ENCODE assay signal across 19 cellular contexts in the genomic region with DNA sequence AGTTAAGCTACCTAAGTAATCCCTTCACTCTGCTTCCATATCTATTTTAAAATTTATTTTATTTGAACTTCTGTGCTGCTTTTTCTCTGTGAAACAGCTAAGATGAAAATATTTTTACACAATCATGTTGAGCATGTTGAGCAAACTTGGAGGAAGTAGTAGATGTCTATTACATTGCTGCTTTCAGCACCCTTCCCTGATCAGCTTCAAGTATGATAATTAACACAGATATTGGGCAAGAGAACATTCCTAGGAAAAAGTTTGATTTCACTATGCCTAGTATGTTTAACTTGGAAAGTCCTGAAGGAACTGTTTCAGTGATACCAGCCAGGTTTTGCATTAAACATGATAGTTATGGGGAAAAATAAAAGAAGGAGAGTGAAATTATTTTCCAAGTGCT.
DNase-seq lines count a peak whose midpoint lies in the region; ATAC-seq and TF ChIP-seq lines count a peak whose summit lies in the region.
"Had no signal": no experiment of that assay in that cellular context is flagged by ENCODE, and none has a peak within 500 bp of the region (broad histone marks: within the 10 kb centered on the region; RNA-seq: fewer than 3 reads in every experiment).

No MANE protein-coding gene starts in this region.

- no peak overlapping the region for H3K14ac ChIP-seq in mesenchymal stem cell (ENCODE audit: low read length in 2 of 2)

- no peak overlapping the region for H2BK120ac ChIP-seq in mesenchymal stem cell (ENCODE audit: low read depth, low read length)

- no peak overlapping the region for H3K27ac ChIP-seq in right cardiac atrium (ENCODE audit: low read length)
- no peak overlapping the region for H3K27ac ChIP-seq in left ventricle myocardium inferior (replicated peaks)
- H3K27ac ChIP-seq in mesenchymal stem cell (ENCODE audit: low read length, poor library complexity, severe bottlenecking) = no peak overlapping the region
- no peak overlapping the region for H3K27ac ChIP-seq in substantia nigra (ENCODE audit: low read depth, low read length, poor library complexity, severe bottlenecking)
- H3K27ac ChIP-seq: BLaER1 treated with 17β-estradiol and CSF1 and Interleukin-3, amounts not matched to agents 10 nM and 100 nM; GM23248 had no signal

- no peak overlapping the region for H3K18ac ChIP-seq in mesenchymal stem cell (ENCODE audit: low read depth in 1 of 2, low read length in 2 of 2)

- H3K9me3 ChIP-seq in right cardiac atrium (ENCODE audit: control insufficient read depth, low read length) (no peaks in the 10 kb centered on the region), left ventricle myocardium inferior (replicated peaks) (no peaks in the 10 kb centered on the region), mesenchymal stem cell (ENCODE audit: control insufficient read depth, low read length) (no peaks in the 10 kb centered on the region)
- H3K9me3 ChIP-seq: BLaER1 treated with 17β-estradiol and CSF1 and Interleukin-3, amounts not matched to agents 10 nM and 100 nM had no signal

- no peak overlapping the region for H2BK5ac ChIP-seq in mesenchymal stem cell (ENCODE audit: low read depth, low read length, poor library complexity, severe bottlenecking)

- H2AFZ ChIP-seq in mesenchymal stem cell (ENCODE audit: low read depth, low read length) = no peak overlapping the region
- H2AFZ ChIP-seq: GM23248 had no signal

- H3K36me3 ChIP-seq in left ventricle myocardium inferior = no peaks in the 10 kb centered on the region
- H3K36me3 ChIP-seq in mesenchymal stem cell (ENCODE audit: control insufficient read depth in 1 of 2, insufficient read depth in 2 of 2, low read depth in 1 of 2, low read length in 2 of 2) = no peaks in the 10 kb centered on the region
- H3K36me3 ChIP-seq: BLaER1 treated with 17β-estradiol and CSF1 and Interleukin-3, amounts not matched to agents 10 nM and 100 nM had no signal

- H3K27me3 ChIP-seq in right cardiac atrium (ENCODE audit: control insufficient read depth, insufficient read depth) (no peaks in the 10 kb centered on the region), left ventricle myocardium inferior (ENCODE audit: low read depth) (no peaks in the 10 kb centered on the region), mesenchymal stem cell (ENCODE audit: control insufficient read depth in 1 of 2, insufficient read depth in 1 of 2, low read length in 2 of 2) (no peaks in the 10 kb centered on the region)
- H3K27me3 ChIP-seq: BLaER1 treated with 17β-estradiol and CSF1 and Interleukin-3, amounts not matched to agents 10 nM and 100 nM had no signal

- ATAC-seq in right cardiac atrium (peak; percentile 50 to 80), sciatic nerve (peak; percentile 92)
- ATAC-seq: K562 had no signal

- H3K4me3 ChIP-seq in right cardiac atrium (ENCODE audit: low read length) (no peak overlapping the region), left ventricle myocardium inferior (no peak overlapping the region), epithelial cell of proximal tubule (ENCODE audit: low read depth, low read length) (no peak overlapping the region), mesenchymal stem cell (ENCODE audit: insufficient read depth in 1 of 2, low read depth in 1 of 2, low read length in 2 of 2) (no peak overlapping the region)
- H3K4me3 ChIP-seq: BLaER1 treated with 17β-estradiol and CSF1 and Interleukin-3, amounts not matched to agents 10 nM and 100 nM; GM23248; K562 had no signal

- H3K4me1 ChIP-seq in right cardiac atrium (ENCODE audit: control insufficient read depth, insufficient read depth, low read length) (no peaks in the 10 kb centered on the region), left ventricle myocardium inferior (peaks cover 10% of the 10 kb centered on the region), mesenchymal stem cell (ENCODE audit: control insufficient read depth, insufficient read depth, low read depth, low read length) (peaks cover 6% of the 10 kb centered on the region)

- H2AK5ac ChIP-seq in mesenchymal stem cell (ENCODE audit: low read length, severe bottlenecking) = no peak overlapping the region

- H3K23ac ChIP-seq in mesenchymal stem cell (ENCODE audit: low read length in 2 of 2) = no peak overlapping the region

- H4K8ac ChIP-seq in mesenchymal stem cell (ENCODE audit: low read length) = no peak overlapping the region

- intact Hi-C loops in right cardiac atrium (cut with DNase I) (no loop called here), left ventricle myocardium inferior (cut with micrococcal nuclease) (no loop called here), sciatic nerve (cut with DNase I) (no loop called here)

- no peak overlapping the region for H2BK12ac ChIP-seq in mesenchymal stem cell (ENCODE audit: low read length in 2 of 2)

- no peak overlapping the region for H3K9ac ChIP-seq in mesenchymal stem cell (ENCODE audit: low read length)
- H3K9ac ChIP-seq: BLaER1 treated with 17β-estradiol and CSF1 and Interleukin-3, amounts not matched to agents 10 nM and 100 nM; GM23248 had no signal

- TF ChIP-seq CTCF in left ventricle myocardium inferior (IDR thresholded peaks at IDR 0.05; ENCODE audit: borderline replicate concordance) (no peak), epithelial cell of proximal tubule (conservative IDR thresholded peaks at IDR 0.05; ENCODE audit: low read depth, low read length) (no peak)

- DNase-seq in right cardiac atrium (no peak), left ventricle myocardium inferior (no peak), epithelial cell of proximal tubule (ENCODE audit: low read depth) (peak; percentile 62), sciatic nerve (ENCODE audit: low spot score) (no peak), mesenchymal stem cell (no peak), substantia nigra (lab: John Stamatoyannopoulos, UW) (no peak), NCI-H2171 treated with DMSO at 0.1 percent for 48 hours (lab: John Stamatoyannopoulos, UW) (no peak)
- DNase-seq: AML-193; CD4-positive, alpha-beta T cell; GM23248; H7; NCI-H1105 treated with DMSO at 0.1 percent for 48 hours; NCI-H146; NCI-H1930; NCI-H446 treated with DMSO at 0.1 percent for 48 hours; RPMI8226; SHP77 had no signal

- H3K79me1 ChIP-seq in mesenchymal stem cell (replicated peaks; ENCODE audit: low read length, poor library complexity, severe bottlenecking) = no peaks in the 10 kb centered on the region

- H3K4ac ChIP-seq in mesenchymal stem cell (ENCODE audit: low read depth in 1 of 2, low read length in 2 of 2) = no peak overlapping the region

- no peak overlapping the region for H4K91ac ChIP-seq in mesenchymal stem cell (ENCODE audit: low read length)

- no peak overlapping the region for H3K4me2 ChIP-seq in mesenchymal stem cell (ENCODE audit: low read length, poor library complexity, severe bottlenecking)
- H3K4me2 ChIP-seq: BLaER1 treated with 17β-estradiol and CSF1 and Interleukin-3, amounts not matched to agents 10 nM and 100 nM had no signal

- no peak overlapping the region for H2BK15ac ChIP-seq in mesenchymal stem cell (ENCODE audit: low read depth, poor library complexity, severe bottlenecking)
